ENCODE assay signal across 20 cellular contexts in the genomic region with DNA sequence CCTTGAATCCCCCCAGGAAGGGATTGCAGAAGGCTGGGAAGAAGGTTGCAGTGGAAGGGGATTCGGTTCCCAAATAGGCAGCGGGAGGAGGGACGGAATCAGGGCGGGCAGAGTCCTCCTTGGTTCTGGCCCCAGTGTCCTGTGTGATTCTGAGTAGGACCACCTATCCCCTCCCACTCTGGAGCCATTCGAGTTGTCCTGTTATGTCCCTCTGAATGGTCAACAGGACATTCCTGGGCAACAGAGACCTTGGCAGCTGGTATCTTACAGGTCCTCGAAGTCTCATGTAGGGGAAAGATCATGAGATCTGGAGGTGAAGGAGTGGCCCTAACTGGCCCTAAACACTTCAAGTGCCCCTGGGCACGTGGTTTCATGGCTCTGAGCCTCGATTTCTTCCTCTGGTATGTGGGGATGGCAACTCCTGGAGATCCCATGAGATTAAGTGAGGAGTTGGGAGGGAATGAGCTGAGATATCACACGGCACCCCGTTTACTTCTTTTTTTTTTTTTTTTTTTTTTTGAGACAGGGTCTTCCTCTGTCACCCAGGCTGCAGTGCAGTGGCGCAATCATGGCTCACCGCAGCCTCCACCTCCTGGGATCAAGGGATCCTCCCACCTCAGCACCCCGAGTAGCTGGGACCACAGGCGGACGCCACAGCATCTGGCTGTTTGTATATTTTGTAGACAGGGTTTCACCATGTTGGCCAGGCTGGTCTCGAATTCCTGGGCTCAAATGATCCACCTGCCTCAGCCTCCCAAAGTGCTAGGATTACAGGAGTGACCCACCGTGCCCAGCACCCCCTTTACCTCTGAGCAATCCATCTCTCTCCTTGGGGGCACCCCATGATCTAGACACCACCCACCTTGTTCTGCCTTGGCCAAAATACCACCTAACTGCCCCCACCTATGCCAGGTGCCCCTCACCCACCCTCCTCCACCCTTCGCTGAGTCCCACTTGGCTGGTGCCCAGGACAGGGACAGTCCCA. TPM values are rescaled to one million over a fixed set of nuclear protein-coding genes. Genes with fewer than 3 reads are reported as not detected.
DNase-seq lines count a peak whose midpoint lies in the region; ATAC-seq, FAIRE-seq and TF ChIP-seq lines count a peak whose summit lies in the region.
"Had no signal": no experiment of that assay in that cellular context is flagged by ENCODE, and none has a peak within 500 bp of the region (broad histone marks: within the 10 kb centered on the region; RNA-seq: fewer than 3 reads in every experiment).

No MANE protein-coding gene starts in this region.

- no peak for DNase-seq in AG04450 (ENCODE audit: low read depth, low spot score)
- DNase-seq in mesothelial cell of epicardium (ENCODE audit: low spot score in 2 of 2, unreplicated experiment in 2 of 2): no peak
- DNase-seq in GDM1 (lab: John Stamatoyannopoulos, UW): no peak
- no peak for DNase-seq in DMS53 (lab: John Stamatoyannopoulos, UW)
- DNase-seq: amniotic stem cell; effector memory CD8-positive, alpha-beta T cell; glutamatergic neuron; GOT3; mucosa of descending colon; NCI-H526; retina; SW 1271; thyroid gland had no signal

- peak overlapping the region; percentile 84 for H3K27ac ChIP-seq in AG04450 (ENCODE audit: low read depth, low read length)
- H3K27ac ChIP-seq: left lung, neutrophil, thyroid gland had no signal

- no peak overlapping the region for H3K4me3 Mint-ChIP-seq in activated T-helper 17 cell treated with anti-CD3 and anti-CD28 coated beads, Interleukin-2, amount 50 U/mL, for 72 hours
- no peak overlapping the region for H3K4me3 Mint-ChIP-seq in mesothelial cell of epicardium
- H3K4me3 Mint-ChIP-seq: effector memory CD8-positive, alpha-beta T cell; stimulated activated memory B cell treated with anti-CD40 and anti-IgM and Interleukin-4, amounts not matched to agents 10 μg/mL and 1 μg/mL and 100 μg/mL, for 72 hours had no signal

- peaks cover 5% of the 10 kb centered on the region for H3K4me1 Mint-ChIP-seq in activated T-helper 17 cell treated with anti-CD3 and anti-CD28 coated beads, Interleukin-2, amount 50 U/mL, for 72 hours
- H3K4me1 Mint-ChIP-seq in mesothelial cell of epicardium: peaks cover 58% of the 10 kb centered on the region

- no peaks in the 10 kb centered on the region for H3K27me3 Mint-ChIP-seq in activated T-helper 17 cell treated with anti-CD3 and anti-CD28 coated beads, Interleukin-2, amount 50 U/mL, for 72 hours
- H3K27me3 Mint-ChIP-seq in mesothelial cell of epicardium (ENCODE audit: low read depth): no peaks in the 10 kb centered on the region

- H3K9me3 Mint-ChIP-seq in activated T-helper 17 cell treated with anti-CD3 and anti-CD28 coated beads, Interleukin-2, amount 50 U/mL, for 72 hours: no peaks in the 10 kb centered on the region
- no peaks in the 10 kb centered on the region for H3K9me3 Mint-ChIP-seq in mesothelial cell of epicardium
- H3K9me3 Mint-ChIP-seq: effector memory CD8-positive, alpha-beta T cell; stimulated activated memory B cell treated with anti-CD40 and anti-IgM and Interleukin-4, amounts not matched to agents 10 μg/mL and 1 μg/mL and 100 μg/mL, for 72 hours had no signal

- no peak overlapping the region for H3K27ac Mint-ChIP-seq in activated T-helper 17 cell treated with anti-CD3 and anti-CD28 coated beads, Interleukin-2, amount 50 U/mL, for 72 hours
- peak overlapping the region; percentile 14 for H3K27ac Mint-ChIP-seq in mesothelial cell of epicardium
- H3K27ac Mint-ChIP-seq: effector memory CD8-positive, alpha-beta T cell had no signal

- peak; percentile 8 for ATAC-seq in activated T-helper 17 cell treated with anti-CD3 and anti-CD28 coated beads, Interleukin-2, amount 50 U/mL, for 72 hours (replicated peaks)
- ATAC-seq in GM21360 (IDR thresholded peaks at IDR 0.05; ENCODE audit: unreplicated experiment): no peak
- ATAC-seq: effector memory CD8-positive, alpha-beta T cell; left lung had no signal

- POLR2A ChIA-PET in AG04450 (lab: Yijun Ruan, JAX): interaction anchor here (0.6 to 2.8 kb wide), 3 partner anchors 35 to 642 kb away, joined by 3 to 14 read pairs (median 5); no protein-coding TSS in a partner anchor

- H3K9me3 ChIP-seq in AG04450 (ENCODE audit: control insufficient read depth, insufficient read depth, low read length): peaks cover 11% of the 10 kb centered on the region; the same call in 1 of the 2 replicates
- H3K9me3 ChIP-seq: left lung, mucosa of descending colon, neutrophil, thyroid gland had no signal

- TF ChIP-seq CTCF in AG04450 (IDR thresholded peaks at IDR 0.05; ENCODE audit: low read depth, low read length) (no peak), mesothelial cell of epicardium (IDR thresholded peaks at IDR 0.05; ENCODE audit: unreplicated experiment) (no peak)

- FAIRE-seq in A204.1 (lab: Jason Lieb, UNC): peak; percentile 90
- FAIRE-seq: TTC549 had no signal

- H3K36me3 Mint-ChIP-seq in activated T-helper 17 cell treated with anti-CD3 and anti-CD28 coated beads, Interleukin-2, amount 50 U/mL, for 72 hours (ENCODE audit: low read depth): peaks cover 45% of the 10 kb centered on the region
- peaks cover 12% of the 10 kb centered on the region for H3K36me3 Mint-ChIP-seq in mesothelial cell of epicardium
- H3K36me3 Mint-ChIP-seq: stimulated activated memory B cell treated with anti-CD40 and anti-IgM and Interleukin-4, amounts not matched to agents 10 μg/mL and 1 μg/mL and 100 μg/mL, for 72 hours had no signal

- CTCF ChIA-PET in AG04450 (lab: Charles Lee): interaction anchor here (0.6 to 0.8 kb wide), 2 partner anchors 9 to 24 kb away, joined by 3 read pairs; no protein-coding TSS in a partner anchor

- no peaks in the 10 kb centered on the region for H3K27me3 ChIP-seq in AG04450 (ENCODE audit: control insufficient read depth, insufficient read depth, low read length)
- H3K27me3 ChIP-seq: thyroid gland had no signal

- no peak overlapping the region for H3K4me3 ChIP-seq in AG04450 (ENCODE audit: low read depth, low read length)
- H3K4me3 ChIP-seq: left lung, mucosa of descending colon, thyroid gland had no signal

RNA-seq across cellular contexts. Expression of gene LIF, which starts 6.8 kb away (rescaled TPM):
- 53.9 and 121 TPM in 2 replicates for polyA plus RNA-seq in AG04450 (2011; rRNA removed)
- 165 and 320 TPM in 2 replicates for polyA minus RNA-seq in AG04450 (2011; rRNA and poly(A)+ RNA removed)
- 100 to 1,000 TPM; 175 to 300 TPM for total RNA-seq in activated T-helper 17 cell treated with anti-CD3 and anti-CD28 coated beads, Interleukin-2, amount 50 U/mL, for 72 hours
- 15.4 to 16.9 TPM (median 15.8 TPM) in 3 replicates for total RNA-seq in mesothelial cell of epicardium

RNA-seq across cellular contexts. Expression of gene OSM, which starts 26.9 kb away (rescaled TPM):
- not detected in 2 replicates for polyA plus RNA-seq in AG04450 (2011; rRNA removed)
- not detected in 2 replicates for polyA minus RNA-seq in AG04450 (2011; rRNA and poly(A)+ RNA removed)
- 10 to 100 TPM; 41.1 to 88.6 TPM for total RNA-seq in activated T-helper 17 cell treated with anti-CD3 and anti-CD28 coated beads, Interleukin-2, amount 50 U/mL, for 72 hours
- total RNA-seq in mesothelial cell of epicardium: not detected in 3 replicates

RNA-seq across cellular contexts. Expression of gene CASTOR1, which starts 49.6 kb away (rescaled TPM):
- polyA plus RNA-seq in AG04450 (2011; rRNA removed): 12.0 and 15.3 TPM in 2 replicates
- polyA minus RNA-seq in AG04450 (2011; rRNA and poly(A)+ RNA removed): 5.9 and 7.2 TPM in 2 replicates
- 1 to 10 TPM; 4.6 to 4.8 TPM for total RNA-seq in activated T-helper 17 cell treated with anti-CD3 and anti-CD28 coated beads, Interleukin-2, amount 50 U/mL, for 72 hours
- 10.9 to 13.5 TPM (median 13.5 TPM) in 3 replicates for total RNA-seq in mesothelial cell of epicardium

Comparison
In these comparisons a context has a peak if more than half of its experiments do, and no peak if none do; other contexts are left out.
1. RNA of gene OSM, which starts 26.9 kb away (total RNA-seq): 41.1 to 88.6 TPM in activated T-helper 17 cell treated with anti-CD3 and anti-CD28 coated beads, Interleukin-2, amount 50 U/mL, for 72 hours; not detected in mesothelial cell of epicardium; every median in the first group is over 10 times any median in the second.